ENCODE assay signal across 1 cellular context in the genomic region with DNA sequence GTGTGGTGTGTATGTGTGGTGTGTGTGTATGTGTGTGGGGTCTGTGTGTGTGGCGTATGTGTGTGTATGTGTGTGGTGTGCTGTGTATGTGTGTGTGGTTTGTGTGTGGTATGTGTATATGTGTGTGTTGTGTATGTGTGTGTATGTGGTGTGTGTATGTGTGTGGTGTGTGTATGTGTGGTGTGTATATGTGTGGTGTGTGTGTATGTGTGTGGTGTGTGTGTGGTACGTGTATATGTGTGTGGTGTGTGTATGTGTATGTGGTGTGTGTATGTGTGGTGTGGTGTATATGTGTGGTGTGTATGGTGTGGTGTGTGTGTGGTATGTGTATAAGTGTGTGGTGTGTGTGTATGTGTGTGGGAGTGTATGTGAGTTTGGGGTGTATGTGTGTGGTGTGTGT.
TF ChIP-seq lines count a peak whose summit lies in the region.

No MANE protein-coding gene starts in this region.

TF ChIP-seq in K562, 482 proteins besides CTCF, POLR2A, EP300 and RAD21 (continued from another document):
- TF ChIP-seq, protein P1, sequence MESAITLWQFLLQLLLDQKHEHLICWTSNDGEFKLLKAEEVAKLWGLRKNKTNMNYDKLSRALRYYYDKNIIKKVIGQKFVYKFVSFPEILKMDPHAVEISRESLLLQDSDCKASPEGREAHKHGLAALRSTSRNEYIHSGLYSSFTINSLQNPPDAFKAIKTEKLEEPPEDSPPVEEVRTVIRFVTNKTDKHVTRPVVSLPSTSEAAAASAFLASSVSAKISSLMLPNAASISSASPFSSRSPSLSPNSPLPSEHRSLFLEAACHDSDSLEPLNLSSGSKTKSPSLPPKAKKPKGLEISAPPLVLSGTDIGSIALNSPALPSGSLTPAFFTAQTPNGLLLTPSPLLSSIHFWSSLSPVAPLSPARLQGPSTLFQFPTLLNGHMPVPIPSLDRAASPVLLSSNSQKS (CRISPR knock-in tag; IDR thresholded peaks at IDR 0.05) = no peak
- 0 out of 2 replicates have a peak, but pooled peaks have one; percentile 61 for TF ChIP-seq ELF4 (CRISPR knock-in tag; IDR thresholded peaks at IDR 0.05)
- TF ChIP-seq GATA2 (CRISPR knock-in tag; IDR thresholded peaks at IDR 0.05) = 0 out of 2 replicates have a peak, but pooled peaks have one; percentile 21
- TF ChIP-seq OTX1 (CRISPR knock-in tag; IDR thresholded peaks at IDR 0.05) = peak; percentile 67; the same call in 1 of the 2 replicates
- TF ChIP-seq, protein P2, sequence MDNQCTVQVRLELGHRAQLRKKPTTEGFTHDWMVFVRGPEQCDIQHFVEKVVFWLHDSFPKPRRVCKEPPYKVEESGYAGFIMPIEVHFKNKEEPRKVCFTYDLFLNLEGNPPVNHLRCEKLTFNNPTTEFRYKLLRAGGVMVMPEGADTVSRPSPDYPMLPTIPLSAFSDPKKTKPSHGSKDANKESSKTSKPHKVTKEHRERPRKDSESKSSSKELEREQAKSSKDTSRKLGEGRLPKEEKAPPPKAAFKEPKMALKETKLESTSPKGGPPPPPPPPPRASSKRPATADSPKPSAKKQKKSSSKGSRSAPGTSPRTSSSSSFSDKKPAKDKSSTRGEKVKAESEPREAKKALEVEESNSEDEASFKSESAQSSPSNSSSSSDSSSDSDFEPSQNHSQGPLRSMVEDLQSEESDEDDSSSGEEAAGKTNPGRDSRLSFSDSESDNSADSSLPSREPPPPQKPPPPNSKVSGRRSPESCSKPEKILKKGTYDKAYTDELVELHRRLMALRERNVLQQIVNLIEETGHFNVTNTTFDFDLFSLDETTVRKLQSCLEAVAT (IDR thresholded peaks at IDR 0.05) = peak; percentile 10 to 28; a peak in 1 of 4 replicates
- TF ChIP-seq, protein P3, sequence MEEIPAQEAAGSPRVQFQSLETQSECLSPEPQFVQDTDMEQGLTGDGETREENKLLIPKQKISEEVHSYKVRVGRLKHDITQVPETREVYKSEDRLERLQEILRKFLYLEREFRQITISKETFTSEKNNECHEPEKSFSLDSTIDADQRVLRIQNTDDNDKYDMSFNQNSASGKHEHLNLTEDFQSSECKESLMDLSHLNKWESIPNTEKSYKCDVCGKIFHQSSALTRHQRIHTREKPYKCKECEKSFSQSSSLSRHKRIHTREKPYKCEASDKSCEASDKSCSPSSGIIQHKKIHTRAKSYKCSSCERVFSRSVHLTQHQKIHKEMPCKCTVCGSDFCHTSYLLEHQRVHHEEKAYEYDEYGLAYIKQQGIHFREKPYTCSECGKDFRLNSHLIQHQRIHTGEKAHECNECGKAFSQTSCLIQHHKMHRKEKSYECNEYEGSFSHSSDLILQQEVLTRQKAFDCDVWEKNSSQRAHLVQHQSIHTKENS (CRISPR knock-in tag; IDR thresholded peaks at IDR 0.05) = no peak
- no peak for TF ChIP-seq RFX5 (IDR thresholded peaks at IDR 0.05; ENCODE audit: low read depth, low read length)
- no peak for TF ChIP-seq CC2D1A (IDR thresholded peaks at IDR 0.05)
- TF ChIP-seq, protein P4, sequence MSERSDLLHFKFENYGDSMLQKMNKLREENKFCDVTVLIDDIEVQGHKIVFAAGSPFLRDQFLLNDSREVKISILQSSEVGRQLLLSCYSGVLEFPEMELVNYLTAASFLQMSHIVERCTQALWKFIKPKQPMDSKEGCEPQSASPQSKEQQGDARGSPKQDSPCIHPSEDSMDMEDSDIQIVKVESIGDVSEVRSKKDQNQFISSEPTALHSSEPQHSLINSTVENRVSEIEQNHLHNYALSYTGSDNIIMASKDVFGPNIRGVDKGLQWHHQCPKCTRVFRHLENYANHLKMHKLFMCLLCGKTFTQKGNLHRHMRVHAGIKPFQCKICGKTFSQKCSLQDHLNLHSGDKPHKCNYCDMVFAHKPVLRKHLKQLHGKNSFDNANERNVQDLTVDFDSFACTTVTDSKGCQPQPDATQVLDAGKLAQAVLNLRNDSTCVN (CRISPR knock-in tag; IDR thresholded peaks at IDR 0.05) = peak; percentile 79; the same call in 1 of the 2 replicates
- TF ChIP-seq, protein P5, sequence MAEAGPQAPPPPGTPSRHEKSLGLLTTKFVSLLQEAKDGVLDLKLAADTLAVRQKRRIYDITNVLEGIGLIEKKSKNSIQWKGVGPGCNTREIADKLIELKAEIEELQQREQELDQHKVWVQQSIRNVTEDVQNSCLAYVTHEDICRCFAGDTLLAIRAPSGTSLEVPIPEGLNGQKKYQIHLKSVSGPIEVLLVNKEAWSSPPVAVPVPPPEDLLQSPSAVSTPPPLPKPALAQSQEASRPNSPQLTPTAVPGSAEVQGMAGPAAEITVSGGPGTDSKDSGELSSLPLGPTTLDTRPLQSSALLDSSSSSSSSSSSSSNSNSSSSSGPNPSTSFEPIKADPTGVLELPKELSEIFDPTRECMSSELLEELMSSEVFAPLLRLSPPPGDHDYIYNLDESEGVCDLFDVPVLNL (CRISPR knock-in tag; IDR thresholded peaks at IDR 0.05; ENCODE audit: low read depth) = 0 out of 2 replicates have a peak, but pooled peaks have one; percentile 33
- TF ChIP-seq PTBP1 (IDR thresholded peaks at IDR 0.05; ENCODE audit: low read depth, low read length) = no peak
- TF ChIP-seq ADNP (tag; IDR thresholded peaks at IDR 0.05) = 0 out of 2 replicates have a peak, but pooled peaks have one; percentile 13
- TF ChIP-seq ZFP30 (CRISPR knock-in tag; IDR thresholded peaks at IDR 0.05; ENCODE audit: borderline replicate concordance) = no peak
- TF ChIP-seq FOS (IDR thresholded peaks at IDR 0.05; ENCODE audit: extremely low read depth, insufficient read length) = no peak
- TF ChIP-seq HDAC6 (IDR thresholded peaks at IDR 0.05; ENCODE audit: low read depth, low read length) = no peak
- TF ChIP-seq ZNF143 (CRISPR knock-in tag; IDR thresholded peaks at IDR 0.05) = no peak
- TF ChIP-seq, protein P6, sequence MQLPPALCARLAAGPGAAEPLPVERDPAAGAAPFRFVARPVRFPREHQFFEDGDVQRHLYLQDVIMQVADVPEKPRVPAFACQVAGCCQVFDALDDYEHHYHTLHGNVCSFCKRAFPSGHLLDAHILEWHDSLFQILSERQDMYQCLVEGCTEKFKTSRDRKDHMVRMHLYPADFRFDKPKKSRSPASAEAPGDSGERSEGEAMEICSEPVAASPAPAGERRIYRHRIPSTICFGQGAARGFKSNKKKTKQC (CRISPR knock-in tag; IDR thresholded peaks at IDR 0.05) = no peak
- TF ChIP-seq MTA2 (IDR thresholded peaks at IDR 0.05; ENCODE audit: low read depth) = no peak
- no peak for TF ChIP-seq SETDB1 (IDR thresholded peaks at IDR 0.05; ENCODE audit: low read length)
- TF ChIP-seq KAT7 (CRISPR knock-in tag; IDR thresholded peaks at IDR 0.05; ENCODE audit: borderline replicate concordance) = no peak
- peak; percentile 89; the same call in 1 of the 2 replicates for TF ChIP-seq TSC22D4 (tag; IDR thresholded peaks at IDR 0.05)
- no peak for TF ChIP-seq ASH1L (IDR thresholded peaks at IDR 0.05; ENCODE audit: borderline replicate concordance, low read depth, partially characterized antibody)
- TF ChIP-seq ZNF79 (CRISPR knock-in tag; IDR thresholded peaks at IDR 0.05; ENCODE audit: low read depth) = no peak
